ENCODE assay signal across 9 cellular contexts in genomic region chr15:62254137-62254934, GRCh38.
DNase-seq lines count a peak whose midpoint lies in the region; ATAC-seq, FAIRE-seq and TF ChIP-seq lines count a peak whose summit lies in the region.
"Had no signal": no experiment of that assay in that cellular context is flagged by ENCODE, and none has a peak within 500 bp of the region (broad histone marks: within the 10 kb centered on the region; RNA-seq: fewer than 3 reads in every experiment).

No MANE protein-coding gene starts in this region.

- H2AK9ac ChIP-seq in IMR-90 (replicated peaks; ENCODE audit: low read depth, low read length, poor library complexity) = no peak overlapping the region

- H3K27me3 ChIP-seq in DND-41 (ENCODE audit: insufficient read depth, low read length, poor library complexity) = no peaks in the 10 kb centered on the region
- H3K27me3 ChIP-seq in IMR-90 (ENCODE audit: control insufficient read depth, insufficient read depth, low read length) = peaks cover 22% of the 10 kb centered on the region
- H3K27me3 ChIP-seq in astrocyte (ENCODE audit: insufficient read depth, low read length) = peaks cover 8% of the 10 kb centered on the region

- TF ChIP-seq CTCF in DND-41 (IDR thresholded peaks at IDR 0.05; ENCODE audit: borderline replicate concordance, extremely low read depth, low read length, poor library complexity, severe bottlenecking) (peak; percentile 86), IMR-90 (conservative IDR thresholded peaks at IDR 0.05; ENCODE audit: low read depth, low read length) (peak; percentile 62), astrocyte (IDR thresholded peaks at IDR 0.05; ENCODE audit: insufficient read depth, low read depth, low read length) (peak; percentile 75)

- H4K5ac ChIP-seq in IMR-90 (ENCODE audit: low read depth, low read length) = no peak overlapping the region

- H3K9me3 ChIP-seq in DND-41 (ENCODE audit: insufficient read depth, low read length, severe bottlenecking) (peaks cover under 1% of the 10 kb centered on the region), IMR-90 (ENCODE audit: control insufficient read depth, insufficient read depth, low read length) (no peaks in the 10 kb centered on the region), astrocyte (ENCODE audit: insufficient read depth, low read depth, low read length) (no peaks in the 10 kb centered on the region)

- H3K56ac ChIP-seq in IMR-90 (ENCODE audit: extremely low read depth, insufficient read depth, low read length) = no peak overlapping the region

- CTCF ChIA-PET in IMR-90 (lab: Yijun Ruan, JAX) (interaction anchor here (0.6 to 1.9 kb wide), 4 partner anchors 10 to 26 kb away, joined by 3 to 5 read pairs (median 4); no protein-coding TSS in a partner anchor), T-cell (lab: Charles Lee) (interaction anchor here (0.6 to 0.7 kb wide), 3 partner anchors 123 to 235 kb away, joined by 3 read pairs; no protein-coding TSS in a partner anchor)

- POLR2A ChIA-PET in IMR-90 (lab: Charles Lee; ENCODE audit: unreplicated experiment) (no interaction called here), T-cell (lab: Charles Lee) (interaction anchor here in 1 of 2 donors (0.7 kb wide), 1 partner anchor 35 kb away, joined by 3 read pairs; no protein-coding TSS in a partner anchor)

- H3K4me3 Mint-ChIP-seq in T-cell = no peak overlapping the region
- no peak overlapping the region for H3K4me3 Mint-ChIP-seq in astrocyte (ENCODE audit: unreplicated experiment)
- no peak overlapping the region for H3K4me3 Mint-ChIP-seq in immature natural killer cell
- H3K4me3 Mint-ChIP-seq: activated B cell treated with CpG ODN at 0.5 μM for 24 hours had no signal

- H3K4me2 ChIP-seq in DND-41 (ENCODE audit: insufficient read depth, low read length) (no peak overlapping the region), IMR-90 (ENCODE audit: low read depth, low read length) (no peak overlapping the region), astrocyte (ENCODE audit: low read length) (no peak overlapping the region)

- H3K9me3 Mint-ChIP-seq in T-cell (no peaks in the 10 kb centered on the region), astrocyte (ENCODE audit: unreplicated experiment) (peaks cover 15% of the 10 kb centered on the region), immature natural killer cell (no peaks in the 10 kb centered on the region)
- H3K9me3 Mint-ChIP-seq: activated B cell treated with CpG ODN at 0.5 μM for 24 hours had no signal

- no CpG with 5 or more reads among the region's 11 CpGs for WGBS in IMR-90 (ENCODE audit: extremely low coverage in 2 of 2, insufficient read length in 1 of 2), 2 experiments

- no peak overlapping the region for H2BK20ac ChIP-seq in IMR-90 (ENCODE audit: low read depth, low read length)

- H3K23ac ChIP-seq in IMR-90 (ENCODE audit: low read depth, low read length) = no peak overlapping the region

- H3K79me1 ChIP-seq in IMR-90 (ENCODE audit: low read depth in 1 of 2, low read length in 2 of 2) = no peaks in the 10 kb centered on the region

- no peak overlapping the region for H4K91ac ChIP-seq in IMR-90 (ENCODE audit: insufficient read depth, low read depth, low read length)

- no peak overlapping the region for H3K14ac ChIP-seq in IMR-90 (replicated peaks; ENCODE audit: low read depth, low read length)

- no peak for FAIRE-seq in astrocyte (lab: Jason Lieb, UNC)

- in situ Hi-C loops in IMR-90 (cut with MboI; ENCODE audit: low sequenced_read_pairs) = no loop called here

- DNase-seq in DND-41 (peak; percentile 84), IMR-90 (peak; percentile 43), T-cell (peak in 33 of 34 experiments; percentile 8 to 62 (median 37)), astrocyte (ENCODE audit: low read depth) (peak; percentile 22), immature natural killer cell (peak; percentile 7 to 22 (median 15))
- peak; percentile 32 to 67 for DNase-seq in stimulated activated CD4-positive, alpha-beta T cell treated with anti-CD3 and anti-CD28 coated beads, Interleukin-1b, Interleukin-23, amount 100 ng/mL, for 4 hours (ENCODE audit: low read depth in 2 of 2)
- DNase-seq: activated B cell treated with CpG ODN at 0.5 μM for 24 hours had no signal

- H3K27ac ChIP-seq in DND-41 (ENCODE audit: low read length) = peak overlapping the region; percentile 66
- no peak overlapping the region for H3K27ac ChIP-seq in IMR-90 (ENCODE audit: insufficient read depth, low read length)
- H3K27ac ChIP-seq in astrocyte (ENCODE audit: low read depth, low read length) = no peak overlapping the region

- peak; percentile 94 for ATAC-seq in DND-41 (ENCODE audit: insufficient read depth, low read depth)
- ATAC-seq in IMR-90 (ENCODE audit: low read depth) = peak; percentile 81
- ATAC-seq in T-cell (replicated peaks in 1 of 4) = peak in 1 of 4 experiments; percentile 44
- no peak for ATAC-seq in GM19397 (IDR thresholded peaks at IDR 0.05; ENCODE audit: unreplicated experiment)
- ATAC-seq in GM21825 (IDR thresholded peaks at IDR 0.05; ENCODE audit: unreplicated experiment) = no peak

- no peak overlapping the region for H2BK15ac ChIP-seq in IMR-90 (ENCODE audit: low read depth, low read length)

- H2BK120ac ChIP-seq in IMR-90 (ENCODE audit: low read depth, low read length) = no peak overlapping the region

- H3K27ac Mint-ChIP-seq in T-cell = no peak overlapping the region
- peak overlapping the region; percentile 50 for H3K27ac Mint-ChIP-seq in astrocyte (ENCODE audit: unreplicated experiment)
- H3K27ac Mint-ChIP-seq in immature natural killer cell = no peak overlapping the region
- H3K27ac Mint-ChIP-seq: activated B cell treated with CpG ODN at 0.5 μM for 24 hours had no signal

- H3K4me3 ChIP-seq in DND-41 (ENCODE audit: low read depth in 1 of 2, low read length in 2 of 2) (no peak overlapping the region), IMR-90 (ENCODE audit: insufficient read depth, low read depth, low read length) (no peak overlapping the region), astrocyte (ENCODE audit: insufficient read depth, low read depth, low read length) (no peak overlapping the region)

- H4K8ac ChIP-seq in IMR-90 (ENCODE audit: low read depth in 2 of 2, low read length in 2 of 2) = no peak overlapping the region

- no peaks in the 10 kb centered on the region for H3K9me1 ChIP-seq in IMR-90 (ENCODE audit: insufficient read depth, low read length)

- peaks cover 11% of the 10 kb centered on the region for H3K4me1 ChIP-seq in DND-41 (ENCODE audit: insufficient read depth, low read length)
- no peaks in the 10 kb centered on the region for H3K4me1 ChIP-seq in IMR-90 (ENCODE audit: control insufficient read depth, insufficient read depth, low read length)
- no peaks in the 10 kb centered on the region for H3K4me1 ChIP-seq in astrocyte (ENCODE audit: insufficient read depth, low read length)

- H3K36me3 Mint-ChIP-seq in T-cell (no peaks in the 10 kb centered on the region), astrocyte (ENCODE audit: low read depth, unreplicated experiment) (peaks cover 9% of the 10 kb centered on the region), immature natural killer cell (no peaks in the 10 kb centered on the region)

- no TSS peak for BruUV-seq in IMR-90 (replicated peaks; lab: Mats Ljungman, UMichigan)

- no peak overlapping the region for H3K18ac ChIP-seq in IMR-90 (ENCODE audit: low read depth, low read length)

- H3K36me3 ChIP-seq in DND-41 (ENCODE audit: insufficient read depth, low read length) (no peaks in the 10 kb centered on the region), IMR-90 (ENCODE audit: control insufficient read depth, insufficient read depth, low read length) (no peaks in the 10 kb centered on the region), astrocyte (ENCODE audit: insufficient read depth, low read length) (no peaks in the 10 kb centered on the region)

- H3K4me1 Mint-ChIP-seq in T-cell = peaks cover 0 to 2% (median 0%) of the 10 kb centered on the region in 3 donors
- no peaks in the 10 kb centered on the region for H3K4me1 Mint-ChIP-seq in astrocyte (ENCODE audit: low read depth, unreplicated experiment)
- no peaks in the 10 kb centered on the region for H3K4me1 Mint-ChIP-seq in immature natural killer cell
- H3K4me1 Mint-ChIP-seq: activated B cell treated with CpG ODN at 0.5 μM for 24 hours had no signal

- H4K20me1 ChIP-seq in DND-41 (ENCODE audit: insufficient read depth, low read length) (no peaks in the 10 kb centered on the region), IMR-90 (ENCODE audit: insufficient read depth, low read length) (no peaks in the 10 kb centered on the region), astrocyte (ENCODE audit: insufficient read depth, low read length) (no peaks in the 10 kb centered on the region)

- dilution Hi-C loops in IMR-90 (cut with HindIII; ENCODE audit: low sequenced_read_pairs, unreplicated experiment) = no loop called here

- H3K4ac ChIP-seq in IMR-90 (ENCODE audit: low read depth, low read length) = no peak overlapping the region

- TF ChIP-seq POLR2A in IMR-90 (IDR thresholded peaks at IDR 0.05; ENCODE audit: low read depth, low read length) = no peak

- intact Hi-C loops in IMR-90 (cut with micrococcal nuclease) = loop anchor here (10.0 kb wide), 1 partner anchor 190 kb away; the partner anchor contains the start of genes C2CD4A and VPS13C

- TF ChIP-seq RAD21 in IMR-90 (IDR thresholded peaks at IDR 0.05; ENCODE audit: low read length) = peak; percentile 56

- H3K27me3 Mint-ChIP-seq in T-cell (peaks cover 15 to 23% of the 10 kb centered on the region in 2 donors), astrocyte (ENCODE audit: low read depth, unreplicated experiment) (peaks cover 47% of the 10 kb centered on the region), immature natural killer cell (ENCODE audit: low read depth in 3 of 3) (peaks cover 3 to 11% (median 4%) of the 10 kb centered on the region in 3 donors)

- no peak overlapping the region for H2AK5ac ChIP-seq in IMR-90 (ENCODE audit: low read depth, low read length)

- H3K9ac ChIP-seq in DND-41 (ENCODE audit: low read depth, low read length) = no peak overlapping the region
- H3K9ac ChIP-seq in IMR-90 (ENCODE audit: low read depth, low read length) = no peak overlapping the region
- no peak overlapping the region for H3K9ac ChIP-seq in astrocyte (ENCODE audit: low read length)

- no peak overlapping the region for H2BK5ac ChIP-seq in IMR-90 (ENCODE audit: low read depth, low read length, poor library complexity, severe bottlenecking)

- H2AFZ ChIP-seq in DND-41 (ENCODE audit: low read depth, low read length) (peak overlapping the region; percentile 47; the same call in 1 of the 2 replicates), IMR-90 (replicated peaks; ENCODE audit: low read length, poor library complexity) (no peak overlapping the region), astrocyte (ENCODE audit: low read depth, low read length) (no peak overlapping the region)

- H3K79me2 ChIP-seq in DND-41 (ENCODE audit: insufficient read depth, low read length) (no peaks in the 10 kb centered on the region), astrocyte (ENCODE audit: insufficient read depth, low read length) (no peaks in the 10 kb centered on the region)

TF ChIP-seq in IMR-90, 13 proteins besides CTCF, POLR2A, EP300 and RAD21:
- TF ChIP-seq BHLHE40 (IDR thresholded peaks at IDR 0.05; ENCODE audit: low read depth, low read length) (no peak), FOS (IDR thresholded peaks at IDR 0.05; ENCODE audit: low read depth, low read length) (no peak), SMC3 (IDR thresholded peaks at IDR 0.05; ENCODE audit: low read depth, low read length) (peak; percentile 47)

Comparison
In these comparisons a context has a peak if more than half of its experiments do, and no peak if none do; other contexts are left out.
1. ATAC-seq: peak in DND-41 (single experiment) and IMR-90 (single experiment); none in GM19397 (single experiment) and GM21825 (single experiment).
2. DNase-seq: peak in every context shown above with its lines; median percentile 84 in DND-41; 50 in stimulated activated CD4-positive, alpha-beta T cell treated with anti-CD3 and anti-CD28 coated beads, Interleukin-1b, Interleukin-23, amount 100 ng/mL, for 4 hours; 43 in IMR-90; 37 in T-cell; 22 in astrocyte; 15 in immature natural killer cell.
3. Peak in every context shown above with its lines, with median percentiles within 50 percentile points of each other: CTCF ChIP-seq.